8 cellular contexts compared by ENCODE assay signal in genomic region chr3:170961616-170962400, GRCh38. TPM values are rescaled to one million over a fixed set of nuclear protein-coding genes. Genes with fewer than 3 reads are reported as not detected.
DNase-seq lines count a peak whose midpoint lies in the region; ATAC-seq and TF ChIP-seq lines count a peak whose summit lies in the region.

No MANE protein-coding gene starts in this region.

- H3K4me3 Mint-ChIP-seq in T-helper 2 cell treated with Interferon-gamma antibody and Interleukin-4, amounts not matched to agents 5 μg/mL and 100 μg/mL, for 36 hours: no peak overlapping the region

- no peak overlapping the region for H3K4me3 ChIP-seq in AG04449 (ENCODE audit: low read depth, low read length)

- no peaks in the 10 kb centered on the region for H3K9me3 Mint-ChIP-seq in T-helper 2 cell treated with Interferon-gamma antibody and Interleukin-4, amounts not matched to agents 5 μg/mL and 100 μg/mL, for 36 hours

- DNase-seq in AG04449 (ENCODE audit: low read depth, low spot score) (no peak), NCI-H748 treated with DMSO at 0.1 percent for 48 hours (lab: John Stamatoyannopoulos, UW) (peak; percentile 6), dermis blood vessel endothelial cell (peak; percentile 70), myocyte (ENCODE audit: low read depth) (peak; percentile 53), GDM1 (lab: John Stamatoyannopoulos, UW) (no peak)
- DNase-seq in T-helper 2 cell treated with Interferon-gamma antibody and Interleukin-4, amounts not matched to agents 5 μg/mL and 100 μg/mL, for 36 hours (ENCODE audit: low spot score): no peak

- CTCF ChIA-PET in AG04449 (lab: Yijun Ruan, JAX): interaction anchor here (0.6 to 7.6 kb wide), 48 partner anchors 9 to 1569 kb away, joined by 3 to 111 read pairs (median 4); partner anchors contain the start of gene TNIK

- POLR2A ChIA-PET in AG04449 (lab: Yijun Ruan, JAX): no interaction called here

- no peak for ATAC-seq in HG02970 (IDR thresholded peaks at IDR 0.05; ENCODE audit: low FRiP score, unreplicated experiment)

- no peaks in the 10 kb centered on the region for H3K36me3 Mint-ChIP-seq in T-helper 2 cell treated with Interferon-gamma antibody and Interleukin-4, amounts not matched to agents 5 μg/mL and 100 μg/mL, for 36 hours (ENCODE audit: low read depth)

- H3K27ac Mint-ChIP-seq in T-helper 2 cell treated with Interferon-gamma antibody and Interleukin-4, amounts not matched to agents 5 μg/mL and 100 μg/mL, for 36 hours: no peak overlapping the region

- H3K27me3 Mint-ChIP-seq in T-helper 2 cell treated with Interferon-gamma antibody and Interleukin-4, amounts not matched to agents 5 μg/mL and 100 μg/mL, for 36 hours (ENCODE audit: low read depth): peaks cover 25% of the 10 kb centered on the region

- H3K4me1 Mint-ChIP-seq in T-helper 2 cell treated with Interferon-gamma antibody and Interleukin-4, amounts not matched to agents 5 μg/mL and 100 μg/mL, for 36 hours (ENCODE audit: low read depth): no peaks in the 10 kb centered on the region

- TF ChIP-seq CTCF in AG04449 (IDR thresholded peaks at IDR 0.05; ENCODE audit: insufficient read depth, low read length, missing control alignments): peak; percentile 27
- TF ChIP-seq CTCF in GM12873 (IDR thresholded peaks at IDR 0.05; ENCODE audit: insufficient read depth, low read depth, low read length, missing control alignments): peak; percentile 45

RNA-seq across cellular contexts. Expression of gene EIF5A2, which starts 53.4 kb away (rescaled TPM):
- 4.1 and 6.4 TPM in 2 replicates for total RNA-seq in dermis blood vessel endothelial cell
- total RNA-seq in myocyte: 13.2 and 14.3 TPM in 2 replicates
- 9.3 TPM for polyA plus RNA-seq in myocyte (2012)

Comparison
In these comparisons a context has a peak if more than half of its experiments do, and no peak if none do; other contexts are left out.
1. DNase-seq: peak in NCI-H748 treated with DMSO at 0.1 percent for 48 hours (single experiment), dermis blood vessel endothelial cell (single experiment) and myocyte (single experiment); none in AG04449 (single experiment), T-helper 2 cell treated with Interferon-gamma antibody and Interleukin-4, amounts not matched to agents 5 μg/mL and 100 μg/mL, for 36 hours (single experiment) and GDM1 (single experiment).